2 cellular contexts compared by ENCODE assay signal in the genomic region with DNA sequence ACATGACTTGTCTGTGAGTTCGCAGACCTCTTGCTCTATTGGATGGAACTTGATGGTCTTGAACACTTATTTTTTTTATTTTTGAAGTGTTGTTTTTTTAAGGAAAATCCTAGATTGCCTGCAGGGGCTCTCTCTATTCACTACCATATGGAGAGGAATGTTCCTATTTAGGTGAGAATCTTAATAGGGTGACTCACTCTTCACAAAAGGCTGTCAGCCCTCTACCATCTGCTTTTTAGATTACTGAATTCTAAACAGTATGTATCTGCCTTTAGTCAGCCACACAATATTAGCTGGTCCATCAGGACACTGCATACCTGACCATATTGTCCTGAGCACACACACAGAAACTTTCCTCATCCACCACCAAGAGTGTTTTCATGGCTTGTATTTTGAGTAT.
TF ChIP-seq lines count a peak whose summit lies in the region.

No MANE protein-coding gene starts in this region.

TF ChIP-seq in GM12891, 5 proteins besides CTCF, POLR2A, EP300 and RAD21 (continued from another document):
- no peak for TF ChIP-seq POU2F2 (IDR thresholded peaks at IDR 0.05; ENCODE audit: low read depth, low read length)
- no peak for TF ChIP-seq POLR2AphosphoS5 (IDR thresholded peaks at IDR 0.05; ENCODE audit: low read depth, low read length)
- TF ChIP-seq TAF1 (IDR thresholded peaks at IDR 0.05; ENCODE audit: low read depth, low read length): no peak
- no peak for TF ChIP-seq PAX5 (IDR thresholded peaks at IDR 0.05; ENCODE audit: insufficient read depth, low read length, severe bottlenecking)

TF ChIP-seq in IMR-90, 13 proteins besides CTCF, POLR2A, EP300 and RAD21 (continued from another document):
- no peak for TF ChIP-seq FOS (IDR thresholded peaks at IDR 0.05; ENCODE audit: low read depth, low read length)
- TF ChIP-seq CEBPB (IDR thresholded peaks at IDR 0.05; ENCODE audit: low read depth, low read length): no peak
- TF ChIP-seq USF2 (IDR thresholded peaks at IDR 0.05; ENCODE audit: low read depth, low read length): no peak
- TF ChIP-seq ELK1 (IDR thresholded peaks at IDR 0.05; ENCODE audit: borderline replicate concordance, low read depth, low read length): no peak
- TF ChIP-seq RFX5 (IDR thresholded peaks at IDR 0.05; ENCODE audit: low read depth, low read length): no peak
- TF ChIP-seq MXI1 (IDR thresholded peaks at IDR 0.05; ENCODE audit: borderline replicate concordance, low read depth, low read length): no peak
- TF ChIP-seq SMC3 (IDR thresholded peaks at IDR 0.05; ENCODE audit: low read depth, low read length): no peak
- no peak for TF ChIP-seq MAFK (IDR thresholded peaks at IDR 0.05; ENCODE audit: low read depth, low read length)
- TF ChIP-seq NFE2L2 (IDR thresholded peaks at IDR 0.05; ENCODE audit: low read depth, low read length): no peak
- no peak for TF ChIP-seq BHLHE40 (IDR thresholded peaks at IDR 0.05; ENCODE audit: low read depth, low read length)
- no peak for TF ChIP-seq CHD1 (IDR thresholded peaks at IDR 0.05; ENCODE audit: low read depth, low read length)
- TF ChIP-seq RCOR1 (IDR thresholded peaks at IDR 0.05; ENCODE audit: insufficient replicate concordance, low read length): no peak
